ENCODE assay signal across 8 cellular contexts in the genomic region with DNA sequence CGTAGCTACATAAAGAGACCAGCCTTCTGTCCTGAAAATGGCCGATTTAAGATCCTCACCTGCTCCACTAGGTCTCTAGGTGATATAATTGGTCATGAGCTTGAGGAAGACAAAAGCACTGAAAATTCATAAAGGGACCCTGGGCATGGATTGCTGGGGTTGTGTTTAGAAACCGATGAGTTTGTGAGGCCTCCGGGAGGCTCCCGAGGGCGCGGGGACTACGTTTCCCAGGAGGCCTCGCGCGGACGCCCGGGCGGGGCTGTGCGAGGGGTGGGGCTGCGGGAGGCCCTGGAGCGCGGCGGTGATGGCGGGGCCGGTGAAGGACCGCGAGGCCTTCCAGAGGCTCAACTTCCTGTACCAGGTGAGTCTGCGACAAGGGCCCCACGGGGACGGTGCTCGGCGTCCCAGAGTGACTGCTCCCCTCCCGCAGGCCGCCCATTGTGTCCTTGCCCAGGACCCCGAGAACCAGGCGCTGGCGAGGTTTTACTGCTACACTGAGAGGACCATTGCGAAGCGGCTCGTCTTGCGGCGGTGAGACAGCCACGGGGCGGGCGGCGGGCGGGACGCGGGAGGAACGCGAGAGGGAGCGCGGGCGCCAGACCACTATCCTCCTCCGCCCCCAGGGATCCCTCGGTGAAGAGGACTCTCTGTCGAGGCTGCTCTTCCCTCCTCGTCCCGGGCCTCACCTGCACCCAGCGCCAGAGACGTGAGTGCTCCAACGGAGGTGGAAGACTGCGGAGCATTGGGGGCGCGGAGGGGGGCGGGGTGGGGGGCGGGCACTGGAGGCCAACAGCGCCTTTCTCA. TPM values are rescaled to one million over a fixed set of nuclear protein-coding genes. Genes with fewer than 3 reads are reported as not detected.
DNase-seq lines count a peak whose midpoint lies in the region; ATAC-seq and TF ChIP-seq lines count a peak whose summit lies in the region.

A gene (plus strand): TSS at position 289 of the 804 bp plus-strand sequence. CDS start 16 bp downstream, at position 305.

- peak within 1 kb of the TSS; percentile 97 for H3K4me3 ChIP-seq in AG04450 (ENCODE audit: low read depth, low read length)

- POLR2A ChIA-PET in AG04450 (lab: Yijun Ruan, JAX) = no interaction called here

- DNase-seq in AG04450 (ENCODE audit: low read depth, low spot score) (no peak), NCI-H345 treated with DMSO at 0.1 percent for 48 hours (lab: John Stamatoyannopoulos, UW; ENCODE audit: unreplicated experiment) (peak; percentile 60), caudate nucleus (lab: John Stamatoyannopoulos, UW) (peak in 59 of 61 donors; percentile 52 to 91 (median 81)), islet precursor cell (peak; percentile 92)
- peak; percentile 76 for DNase-seq in activated CD4-positive, CD25-positive, alpha-beta regulatory T cell treated with anti-CD3 and anti-CD28 coated beads, Interleukin-2, amount 50 U/mL, for 16 hours (ENCODE audit: low read depth, low spot score)
- peak; percentile 85 for DNase-seq in stimulated activated CD4-positive, alpha-beta T cell treated with anti-CD3 and anti-CD28 coated beads, Interleukin-12 subunit alpha, Interleukin-12 subunit beta, amount 100 ng/mL, for 4 hours

- H3K27ac ChIP-seq in AG04450 (ENCODE audit: low read depth, low read length) = peak within 1 kb of the TSS; percentile 39
- H3K27ac ChIP-seq in caudate nucleus (ENCODE audit: low read depth, low read length) = peak within 1 kb of the TSS; percentile 85

- no peak for TF ChIP-seq CTCF in AG04450 (IDR thresholded peaks at IDR 0.05; ENCODE audit: low read depth, low read length)

- H3K9me3 ChIP-seq in AG04450 (ENCODE audit: control insufficient read depth, insufficient read depth, low read length) = no peaks in the 10 kb centered on the region; the same call in 1 of the 2 replicates

- CTCF ChIA-PET in AG04450 (lab: Charles Lee) = interaction anchor here (1.1 kb wide), 1 partner anchor 13 kb away, joined by 4 read pairs; no protein-coding TSS in a partner anchor

- ATAC-seq in GM19023 (IDR thresholded peaks at IDR 0.05; ENCODE audit: unreplicated experiment) = peak; percentile 95
- ATAC-seq in HG03196 (IDR thresholded peaks at IDR 0.05; ENCODE audit: unreplicated experiment) = peak; percentile 80

- H3K27me3 ChIP-seq in AG04450 (ENCODE audit: control insufficient read depth, insufficient read depth, low read length) = no peaks in the 10 kb centered on the region

RNA-seq across cellular contexts. Expression of the gene that starts here (rescaled TPM):
- polyA plus RNA-seq in AG04450 (2011; rRNA removed) = 18.9 and 19.7 TPM in 2 replicates
- 5.3 and 9.7 TPM in 2 replicates for polyA minus RNA-seq in AG04450 (2011; rRNA and poly(A)+ RNA removed)
